8 cellular contexts compared by ENCODE assay signal in the genomic region with DNA sequence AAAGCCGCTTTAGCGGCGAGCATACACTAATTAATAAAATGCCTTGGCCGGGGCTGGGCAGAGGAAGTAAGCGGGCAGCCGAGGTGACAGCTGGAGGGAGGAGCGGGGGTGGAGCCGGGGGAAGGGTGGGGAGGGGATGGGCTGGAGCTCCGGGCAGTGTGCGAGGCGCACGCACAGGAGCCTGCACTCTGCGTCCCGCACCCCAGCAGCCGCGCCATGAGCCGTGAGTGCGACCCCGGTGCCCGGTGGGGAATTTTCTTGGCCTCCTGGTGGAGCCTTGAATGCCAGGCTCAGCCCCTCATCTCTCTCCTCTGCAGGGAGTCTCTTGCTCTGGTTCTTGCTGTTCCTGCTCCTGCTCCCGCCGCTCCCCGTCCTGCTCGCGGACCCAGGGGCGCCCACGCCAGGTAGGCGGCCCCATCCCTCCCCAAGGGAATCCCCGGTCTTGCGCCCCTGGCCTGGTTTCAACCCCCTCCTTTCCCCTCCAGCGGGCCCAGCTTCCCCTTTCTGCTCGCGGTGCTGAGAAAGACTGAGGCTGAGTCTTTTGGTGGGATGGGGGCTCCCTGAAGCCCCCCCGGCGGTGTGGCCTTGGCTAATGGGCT. TPM values are rescaled to one million over a fixed set of nuclear protein-coding genes. Genes with fewer than 3 reads are reported as not detected.
DNase-seq lines count a peak whose midpoint lies in the region; ATAC-seq and TF ChIP-seq lines count a peak whose summit lies in the region.

A gene (plus strand): TSS at position 156 of the 599 bp plus-strand sequence. CDS start 61 bp downstream, at position 217.

- peak within 1 kb of the TSS; percentile 75 for H3K4me3 Mint-ChIP-seq in T-helper 2 cell treated with Interferon-gamma antibody and Interleukin-4, amounts not matched to agents 5 μg/mL and 100 μg/mL, for 36 hours
- H3K4me3 Mint-ChIP-seq in central memory CD8-positive, alpha-beta T cell: peak within 1 kb of the TSS; percentile 73
- H3K4me3 Mint-ChIP-seq in type B pancreatic cell: peak within 1 kb of the TSS; percentile 65

- peak; percentile 63 for ATAC-seq in HG02610 (IDR thresholded peaks at IDR 0.05; ENCODE audit: unreplicated experiment)
- peak; percentile 32 for ATAC-seq in central memory CD8-positive, alpha-beta T cell (replicated peaks; ENCODE audit: extremely low read depth, poor library complexity, severe bottlenecking)
- peak; percentile 36 for ATAC-seq in lung (ENCODE audit: insufficient read depth, low FRiP score)
- no peak for ATAC-seq in GM19395 (IDR thresholded peaks at IDR 0.05; ENCODE audit: unreplicated experiment)

- H3K27ac Mint-ChIP-seq in T-helper 2 cell treated with Interferon-gamma antibody and Interleukin-4, amounts not matched to agents 5 μg/mL and 100 μg/mL, for 36 hours: no peak within 1 kb of the TSS
- no peak within 1 kb of the TSS for H3K27ac Mint-ChIP-seq in central memory CD8-positive, alpha-beta T cell (ENCODE audit: low read depth)
- H3K27ac Mint-ChIP-seq in type B pancreatic cell: no peak within 1 kb of the TSS

- H3K4me3 ChIP-seq in lung: no peak within 1 kb of the TSS

- peaks cover 11% of the 10 kb centered on the region for H3K4me1 Mint-ChIP-seq in T-helper 2 cell treated with Interferon-gamma antibody and Interleukin-4, amounts not matched to agents 5 μg/mL and 100 μg/mL, for 36 hours (ENCODE audit: low read depth)
- H3K4me1 Mint-ChIP-seq in central memory CD8-positive, alpha-beta T cell: peaks cover 7% of the 10 kb centered on the region
- peaks cover 3% of the 10 kb centered on the region for H3K4me1 Mint-ChIP-seq in type B pancreatic cell (ENCODE audit: unreplicated experiment)

- peaks cover 0 to 5% of the 10 kb centered on the region in 2 donors for H3K9me3 ChIP-seq in lung (ENCODE audit: control insufficient read depth in 2 of 2, insufficient read depth in 1 of 2, low read length in 1 of 2)

- H3K9me3 Mint-ChIP-seq in T-helper 2 cell treated with Interferon-gamma antibody and Interleukin-4, amounts not matched to agents 5 μg/mL and 100 μg/mL, for 36 hours: no peaks in the 10 kb centered on the region
- no peaks in the 10 kb centered on the region for H3K9me3 Mint-ChIP-seq in central memory CD8-positive, alpha-beta T cell
- no peaks in the 10 kb centered on the region for H3K9me3 Mint-ChIP-seq in type B pancreatic cell

- 0 to 2% methylated on average over 28 to 35 of the region's 35 CpGs for WGBS in lung, 2 donors

- H3K27me3 ChIP-seq in lung (ENCODE audit: control insufficient read depth, insufficient read depth): no peaks in the 10 kb centered on the region

- H3K27me3 Mint-ChIP-seq in T-helper 2 cell treated with Interferon-gamma antibody and Interleukin-4, amounts not matched to agents 5 μg/mL and 100 μg/mL, for 36 hours (ENCODE audit: low read depth): peaks cover 26% of the 10 kb centered on the region
- H3K27me3 Mint-ChIP-seq in central memory CD8-positive, alpha-beta T cell: peaks cover 44% of the 10 kb centered on the region
- H3K27me3 Mint-ChIP-seq in type B pancreatic cell: peaks cover 65% of the 10 kb centered on the region

- H3K4me1 ChIP-seq in lung (ENCODE audit: control insufficient read depth in 2 of 2, insufficient read depth in 2 of 2, low read length in 2 of 2): peaks cover 0 to 15% of the 10 kb centered on the region in 2 donors

- H3K27ac ChIP-seq in lung (ENCODE audit: low read depth in 1 of 2, low read length in 1 of 2): peak within 1 kb of the TSS in 1 of 2 donors; percentile 26

- no peaks in the 10 kb centered on the region for H3K36me3 ChIP-seq in lung (ENCODE audit: control insufficient read depth in 2 of 2, insufficient read depth in 2 of 2, low read length in 2 of 2)

- TF ChIP-seq CTCF in lung (IDR thresholded peaks at IDR 0.05; ENCODE audit: control extremely low read depth, extremely low read depth) (no peak), type B pancreatic cell (conservative IDR thresholded peaks at IDR 0.05) (no peak)

- H3K36me3 Mint-ChIP-seq in T-helper 2 cell treated with Interferon-gamma antibody and Interleukin-4, amounts not matched to agents 5 μg/mL and 100 μg/mL, for 36 hours (ENCODE audit: low read depth): no peaks in the 10 kb centered on the region
- no peaks in the 10 kb centered on the region for H3K36me3 Mint-ChIP-seq in central memory CD8-positive, alpha-beta T cell (ENCODE audit: insufficient read depth)
- no peaks in the 10 kb centered on the region for H3K36me3 Mint-ChIP-seq in type B pancreatic cell

- DNase-seq in T-helper 2 cell treated with Interferon-gamma antibody and Interleukin-4, amounts not matched to agents 5 μg/mL and 100 μg/mL, for 36 hours (ENCODE audit: low spot score): peak; percentile 6
- no peak for DNase-seq in T-helper 2 cell
- DNase-seq in NCI-H82 treated with DMSO at 0.1 percent for 48 hours (lab: John Stamatoyannopoulos, UW; ENCODE audit: unreplicated experiment): peak; percentile 58
- DNase-seq in central memory CD8-positive, alpha-beta T cell (ENCODE audit: low spot score in 2 of 2): no peak
- DNase-seq in lung (ENCODE audit: low spot score): peak; percentile 56
- DNase-seq in type B pancreatic cell (ENCODE audit: extremely low spot score, unreplicated experiment): no peak

RNA-seq across cellular contexts. Expression of the gene that starts here (rescaled TPM):
- total RNA-seq in lung (10 to 100 TPM in 1 of 2 donors, 1 to 10 TPM in 1; 4.9 to 12.8 TPM), type B pancreatic cell (ENCODE audit: low replicate concordance) (1.1 and 1.7 TPM in 2 replicates)
- 1 to 10 TPM; 2.9 to 5.1 TPM for polyA plus RNA-seq in lung

Comparison
In these comparisons a context has a peak if more than half of its experiments do, and no peak if none do; other contexts are left out.
1. DNase-seq: peak in T-helper 2 cell treated with Interferon-gamma antibody and Interleukin-4, amounts not matched to agents 5 μg/mL and 100 μg/mL, for 36 hours (single experiment), NCI-H82 treated with DMSO at 0.1 percent for 48 hours (single experiment) and lung (single experiment); none in T-helper 2 cell (0 of 5), central memory CD8-positive, alpha-beta T cell (0 of 2) and type B pancreatic cell (single experiment).
2. Peak in every context shown above with its lines, with median percentiles within 50 percentile points of each other: H3K4me3 Mint-ChIP-seq.